In the genomic region with DNA sequence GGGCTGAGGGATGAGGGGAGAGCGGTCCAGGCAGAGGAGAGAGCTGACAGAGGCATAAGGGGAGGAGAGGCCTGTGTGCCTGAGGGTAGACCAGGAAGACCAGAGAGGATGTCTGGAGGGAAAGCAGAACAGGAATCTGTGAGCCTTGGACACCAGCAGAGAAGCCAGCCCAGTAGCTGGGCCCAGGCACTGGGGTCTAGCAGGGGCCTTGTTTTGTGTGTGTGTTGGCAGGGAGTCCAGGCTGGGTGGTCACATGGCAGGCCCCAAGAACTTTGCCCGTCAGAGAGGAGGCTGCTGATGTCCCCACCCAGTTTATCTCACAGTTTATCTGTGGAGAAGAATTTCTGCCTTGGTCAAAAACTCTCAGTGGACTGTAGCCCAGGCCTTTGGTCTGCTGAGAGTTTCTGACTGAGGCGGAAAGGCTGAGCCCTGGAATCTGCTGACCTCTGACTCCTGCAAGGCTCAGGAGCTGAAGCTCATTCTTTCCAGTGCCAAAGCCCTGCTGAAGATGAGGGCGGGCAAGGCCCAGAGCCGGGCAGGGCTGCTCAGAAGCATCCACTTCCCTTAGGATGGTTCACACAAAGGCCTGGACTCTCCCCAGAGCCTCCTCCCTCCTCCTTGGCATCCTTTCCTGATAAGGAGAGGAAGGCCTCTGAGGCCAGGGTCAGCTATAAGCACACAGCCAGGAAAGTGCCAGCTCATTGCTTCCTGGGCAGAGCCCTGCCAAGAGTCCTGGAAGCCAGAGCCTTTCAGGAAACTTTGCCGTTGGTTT, we compare ENCODE assay signal across 16 cellular contexts. TPM values are rescaled to one million over a fixed set of nuclear protein-coding genes. Genes with fewer than 3 reads are reported as not detected.
DNase-seq lines count a peak whose midpoint lies in the region; ATAC-seq, FAIRE-seq and TF ChIP-seq lines count a peak whose summit lies in the region.
"Had no signal": no experiment of that assay in that cellular context is flagged by ENCODE, and none has a peak within 500 bp of the region (broad histone marks: within the 10 kb centered on the region; RNA-seq: fewer than 3 reads in every experiment).

No MANE protein-coding gene starts in this region.

- H3K9ac ChIP-seq in kidney (ENCODE audit: low read length in 2 of 2): no peak overlapping the region

- no peak for ATAC-seq in HG03521 (IDR thresholded peaks at IDR 0.05; ENCODE audit: unreplicated experiment)

- H3K4me1 ChIP-seq in kidney (ENCODE audit: control insufficient read depth in 1 of 2, insufficient read depth in 1 of 2, low read depth in 1 of 2, low read length in 2 of 2): peaks cover 0 to 2% of the 10 kb centered on the region in 2 donors

- no peaks in the 10 kb centered on the region for H3K9me3 ChIP-seq in kidney (ENCODE audit: control insufficient read depth in 1 of 2, low read length in 2 of 2)
- H3K9me3 ChIP-seq: gastrocnemius medialis had no signal

- no peak for TF ChIP-seq CTCF in kidney (IDR thresholded peaks at IDR 0.05; ENCODE audit: borderline replicate concordance, extremely low read depth, insufficient read depth)

- H3K4me3 ChIP-seq in kidney (ENCODE audit: low read length in 2 of 2): no peak overlapping the region
- H3K4me3 ChIP-seq: gastrocnemius medialis had no signal

- DNase-seq in HT-29 (ENCODE audit: low spot score): peak; percentile 29
- peak; percentile 48 for DNase-seq in ecto neural progenitor cell (ENCODE audit: low spot score)
- peak; percentile 80 for DNase-seq in kidney
- peak; percentile 64 for DNase-seq in pulmonary artery endothelial cell (ENCODE audit: low read depth, low spot score)
- DNase-seq in NCI-H2029 treated with DMSO at 0.1 percent for 48 hours (lab: John Stamatoyannopoulos, UW): no peak
- DNase-seq in COLO829 (ENCODE audit: low spot score): no peak
- no peak for DNase-seq in epidermal melanocyte (ENCODE audit: insufficient read length, low spot score)
- DNase-seq: activated CD4-positive, alpha-beta T cell treated with anti-CD3 and anti-CD28 coated beads for 4 hours; effector CD4-positive, alpha-beta T cell; gastrocnemius medialis; naive B cell; SIG-M5; stimulated activated naive CD4-positive, alpha-beta T cell; T-helper 9 cell had no signal

- FAIRE-seq in kidney (lab: Jason Lieb, UNC): no peak
- FAIRE-seq: D721Med had no signal

- no peaks in the 10 kb centered on the region for H3K36me3 ChIP-seq in kidney (ENCODE audit: control insufficient read depth in 1 of 2, insufficient read depth in 2 of 2, low read length in 2 of 2)
- H3K36me3 ChIP-seq: gastrocnemius medialis had no signal

- intact Hi-C loops in kidney (cut with DNase I): no loop called here

- peak overlapping the region in 1 of 2 donors; percentile 55 for H3K27ac ChIP-seq in kidney (ENCODE audit: low read depth in 2 of 2, low read length in 2 of 2)
- H3K27ac ChIP-seq: gastrocnemius medialis had no signal

RNA-seq across cellular contexts. Expression of a gene that starts 37.0 kb away (rescaled TPM):
- total RNA-seq in HT-29 (2014; rRNA removed; shearing (Covaris generic)): not detected in 2 replicates
- total RNA-seq in kidney: 169 TPM
- 27.2 TPM for polyA plus RNA-seq in kidney (ENCODE audit: insufficient read depth, low read depth, low replicate concordance)
- total RNA-seq in pulmonary artery endothelial cell: 0.28 and 0.79 TPM in 2 replicates

Comparison
In these comparisons a context has a peak if more than half of its experiments do, and no peak if none do; other contexts are left out.
1. DNase-seq: peak in HT-29 (single experiment), ecto neural progenitor cell (single experiment), kidney (single experiment) and pulmonary artery endothelial cell (single experiment); none in NCI-H2029 treated with DMSO at 0.1 percent for 48 hours (single experiment), COLO829 (single experiment) and epidermal melanocyte (single experiment).
2. RNA of a gene that starts 37.0 kb away (total RNA-seq): 169 TPM in kidney (single experiment); 0.28 to 0.79 TPM in pulmonary artery endothelial cell and not detected in HT-29; every median in the first group is over 10 times any median in the second.